ENCODE assay signal across 8 cellular contexts in the genomic region with DNA sequence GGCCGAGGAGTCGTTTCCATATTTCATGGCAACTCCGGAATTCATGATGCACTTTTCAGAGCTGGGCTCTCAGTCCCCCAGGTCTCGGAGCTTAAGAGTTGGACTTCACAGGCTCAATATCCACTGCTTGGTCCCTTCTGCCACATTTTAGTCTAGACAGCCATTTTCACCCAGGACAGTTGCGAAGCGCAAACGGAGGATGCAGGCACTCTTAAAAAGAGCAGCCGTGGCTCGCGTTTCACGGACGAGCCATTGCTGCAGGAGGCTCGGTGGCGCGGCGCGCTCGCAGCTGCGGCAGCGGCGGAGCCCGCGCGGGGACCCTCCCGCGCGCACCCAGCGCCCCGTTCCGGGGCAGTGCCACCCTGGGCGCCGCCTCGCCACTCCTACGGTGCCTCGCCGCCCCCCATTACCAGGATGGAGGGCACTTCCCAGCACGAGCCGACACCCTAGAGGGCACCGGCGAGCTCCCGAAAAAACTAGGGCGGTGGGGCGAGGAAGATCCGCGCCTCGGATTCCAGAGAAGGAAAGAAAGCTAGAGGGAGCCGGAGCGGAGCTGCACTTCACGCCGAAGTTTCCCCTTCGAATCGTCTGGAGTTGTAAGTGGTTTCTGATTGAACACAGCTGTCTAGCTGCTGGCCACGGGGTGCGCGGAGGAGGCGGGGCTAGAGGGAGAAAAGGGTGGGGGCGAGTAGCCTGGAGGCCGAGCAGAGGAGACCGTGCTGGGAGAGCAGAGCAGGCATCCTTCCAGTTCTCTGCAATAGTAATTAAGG.
DNase-seq lines count a peak whose midpoint lies in the region; ATAC-seq, FAIRE-seq and TF ChIP-seq lines count a peak whose summit lies in the region.

No MANE protein-coding gene starts in this region.

- intact Hi-C loops in kidney (cut with DNase I), result no loop called here

- TF ChIP-seq CTCF in kidney (IDR thresholded peaks at IDR 0.05; ENCODE audit: borderline replicate concordance, extremely low read depth, insufficient read depth), result no peak

- no peaks in the 10 kb centered on the region for H3K36me3 ChIP-seq in kidney (ENCODE audit: control insufficient read depth in 1 of 2, insufficient read depth in 2 of 2, low read length in 2 of 2)

- H3K9me3 ChIP-seq in kidney (ENCODE audit: control insufficient read depth in 1 of 2, low read length in 2 of 2), result no peaks in the 10 kb centered on the region

- H3K27ac ChIP-seq in kidney (ENCODE audit: low read depth in 2 of 2, low read length in 2 of 2), result peak overlapping the region; percentile 85 to 86

- peaks cover 0 to 4% of the 10 kb centered on the region in 2 donors for H3K4me1 ChIP-seq in kidney (ENCODE audit: control insufficient read depth in 1 of 2, insufficient read depth in 1 of 2, low read depth in 1 of 2, low read length in 2 of 2)

- peak; percentile 38 for FAIRE-seq in GM12891 (lab: Jason Lieb, UNC)
- FAIRE-seq in kidney (lab: Jason Lieb, UNC), result no peak

- TF ChIP-seq POLR2A in GM12891 (IDR thresholded peaks at IDR 0.05; ENCODE audit: low read depth, low read length), result no peak

- DNase-seq in GM12891 (ENCODE audit: insufficient read length, low spot score) (peak; percentile 57), NCI-H1417 (lab: John Stamatoyannopoulos, UW) (peak; percentile 27 to 85 (median 72)), cerebellar cortex (ENCODE audit: low spot score) (peak; percentile 31), kidney (peak; percentile 96), NCI-H1930 (lab: John Stamatoyannopoulos, UW) (no peak)
- peak; percentile 56 to 73 (median 62) for DNase-seq in stimulated activated CD4-positive, alpha-beta T cell treated with anti-CD3 and anti-CD28 coated beads, Interleukin-12 subunit alpha, Interleukin-12 subunit beta, amount 100 ng/mL, for 48 hours (ENCODE audit: low read depth in 2 of 3, low spot score in 1 of 3)

- H3K4me3 ChIP-seq in kidney (ENCODE audit: low read length in 2 of 2), result peak overlapping the region; percentile 91 to 97

- peak; percentile 96 for ATAC-seq in HG02588 (IDR thresholded peaks at IDR 0.05; ENCODE audit: unreplicated experiment)
- ATAC-seq in activated CD4-positive, CD25-positive, alpha-beta regulatory T cell treated with anti-CD3 and anti-CD28 coated beads, Interleukin-2, amount 50 U/mL, for 24 hours, result peak; percentile 94 to 95

- peak overlapping the region; percentile 77 to 82 for H3K9ac ChIP-seq in kidney (ENCODE audit: low read length in 2 of 2)

TF ChIP-seq in GM12891, 5 proteins besides CTCF, POLR2A, EP300 and RAD21:
- TF ChIP-seq POLR2AphosphoS5 (IDR thresholded peaks at IDR 0.05; ENCODE audit: low read depth, low read length), result no peak
- TF ChIP-seq TAF1 (IDR thresholded peaks at IDR 0.05; ENCODE audit: low read depth, low read length), result no peak
- no peak for TF ChIP-seq SPI1 (IDR thresholded peaks at IDR 0.05; ENCODE audit: low read depth, low read length)

Comparison
In these comparisons a context has a peak if more than half of its experiments do, and no peak if none do; other contexts are left out.
1. DNase-seq: peak in GM12891 (single experiment), NCI-H1417 (3 of 3), cerebellar cortex (single experiment), kidney (single experiment) and stimulated activated CD4-positive, alpha-beta T cell treated with anti-CD3 and anti-CD28 coated beads, Interleukin-12 subunit alpha, Interleukin-12 subunit beta, amount 100 ng/mL, for 48 hours (3 of 3); none in NCI-H1930 (0 of 2).